Comparison of ENCODE assay signal across 1 cellular context in genomic region chr10:72354356-72355213, GRCh38.
TF ChIP-seq lines count a peak whose summit lies in the region.

DNAJB12 (minus strand) TSS chr10:72354919; CDS start chr10:72354897, 22 bp downstream.

TF ChIP-seq in WTC11, 78 proteins besides CTCF, POLR2A, EP300 and RAD21 (continued from another document and continues in another):
- TF ChIP-seq HMGXB4 (CRISPR knock-in tag; IDR thresholded peaks at IDR 0.05) (peak; percentile 82; the same call in 1 of the 2 replicates), CREB1 (CRISPR knock-in tag; IDR thresholded peaks at IDR 0.05) (peak; percentile 95), NR1H2 (CRISPR knock-in tag; IDR thresholded peaks at IDR 0.05) (no peak), PREB (CRISPR knock-in tag; IDR thresholded peaks at IDR 0.05; ENCODE audit: borderline replicate concordance) (no peak), TEAD1 (CRISPR knock-in tag; IDR thresholded peaks at IDR 0.05) (peak; percentile 26; the same call in 1 of the 2 replicates), NR2C2 (CRISPR knock-in tag; IDR thresholded peaks at IDR 0.05) (no peak), FOXK1 (CRISPR knock-in tag; IDR thresholded peaks at IDR 0.05) (peak; percentile 89), ZNF263 (CRISPR knock-in tag; IDR thresholded peaks at IDR 0.05; ENCODE audit: low read depth) (no peak), NFE2L1 (CRISPR knock-in tag; IDR thresholded peaks at IDR 0.05) (no peak), EMX1 (CRISPR knock-in tag; IDR thresholded peaks at IDR 0.05) (0 out of 2 replicates have a peak, but pooled peaks have one; percentile 80), AR (CRISPR knock-in tag; IDR thresholded peaks at IDR 0.05) (no peak), FOXP1 (CRISPR knock-in tag; IDR thresholded peaks at IDR 0.05; ENCODE audit: borderline replicate concordance) (peak; percentile 89), MXD4 (CRISPR knock-in tag; IDR thresholded peaks at IDR 0.05; ENCODE audit: borderline replicate concordance) (no peak), JUN (CRISPR knock-in tag; IDR thresholded peaks at IDR 0.05) (peak; percentile 14; the same call in 1 of the 2 replicates), E2F4 (CRISPR knock-in tag; IDR thresholded peaks at IDR 0.05; ENCODE audit: borderline replicate concordance, low read depth) (no peak), SMAD3 (CRISPR knock-in tag; IDR thresholded peaks at IDR 0.05; ENCODE audit: borderline replicate concordance) (no peak), ZBTB21 (CRISPR knock-in tag; IDR thresholded peaks at IDR 0.05; ENCODE audit: borderline replicate concordance) (no peak), ATF1 (CRISPR knock-in tag; IDR thresholded peaks at IDR 0.05) (peak; percentile 84; the same call in 1 of the 2 replicates), MYBL2 (CRISPR knock-in tag; IDR thresholded peaks at IDR 0.05) (peak; percentile 49; the same call in 1 of the 2 replicates), ZNF232 (CRISPR knock-in tag; IDR thresholded peaks at IDR 0.05) (no peak; the same call in 1 of the 2 replicates)
- TF ChIP-seq, protein P1, sequence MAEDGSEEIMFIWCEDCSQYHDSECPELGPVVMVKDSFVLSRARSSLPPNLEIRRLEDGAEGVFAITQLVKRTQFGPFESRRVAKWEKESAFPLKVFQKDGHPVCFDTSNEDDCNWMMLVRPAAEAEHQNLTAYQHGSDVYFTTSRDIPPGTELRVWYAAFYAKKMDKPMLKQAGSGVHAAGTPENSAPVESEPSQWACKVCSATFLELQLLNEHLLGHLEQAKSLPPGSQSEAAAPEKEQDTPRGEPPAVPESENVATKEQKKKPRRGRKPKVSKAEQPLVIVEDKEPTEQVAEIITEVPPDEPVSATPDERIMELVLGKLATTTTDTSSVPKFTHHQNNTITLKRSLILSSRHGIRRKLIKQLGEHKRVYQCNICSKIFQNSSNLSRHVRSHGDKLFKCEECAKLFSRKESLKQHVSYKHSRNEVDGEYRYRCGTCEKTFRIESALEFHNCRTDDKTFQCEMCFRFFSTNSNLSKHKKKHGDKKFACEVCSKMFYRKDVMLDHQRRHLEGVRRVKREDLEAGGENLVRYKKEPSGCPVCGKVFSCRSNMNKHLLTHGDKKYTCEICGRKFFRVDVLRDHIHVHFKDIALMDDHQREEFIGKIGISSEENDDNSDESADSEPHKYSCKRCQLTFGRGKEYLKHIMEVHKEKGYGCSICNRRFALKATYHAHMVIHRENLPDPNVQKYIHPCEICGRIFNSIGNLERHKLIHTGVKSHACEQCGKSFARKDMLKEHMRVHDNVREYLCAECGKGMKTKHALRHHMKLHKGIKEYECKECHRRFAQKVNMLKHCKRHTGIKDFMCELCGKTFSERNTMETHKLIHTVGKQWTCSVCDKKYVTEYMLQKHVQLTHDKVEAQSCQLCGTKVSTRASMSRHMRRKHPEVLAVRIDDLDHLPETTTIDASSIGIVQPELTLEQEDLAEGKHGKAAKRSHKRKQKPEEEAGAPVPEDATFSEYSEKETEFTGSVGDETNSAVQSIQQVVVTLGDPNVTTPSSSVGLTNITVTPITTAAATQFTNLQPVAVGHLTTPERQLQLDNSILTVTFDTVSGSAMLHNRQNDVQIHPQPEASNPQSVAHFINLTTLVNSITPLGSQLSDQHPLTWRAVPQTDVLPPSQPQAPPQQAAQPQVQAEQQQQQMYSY (CRISPR knock-in tag; IDR thresholded peaks at IDR 0.05) = no peak
- TF ChIP-seq, protein P2, sequence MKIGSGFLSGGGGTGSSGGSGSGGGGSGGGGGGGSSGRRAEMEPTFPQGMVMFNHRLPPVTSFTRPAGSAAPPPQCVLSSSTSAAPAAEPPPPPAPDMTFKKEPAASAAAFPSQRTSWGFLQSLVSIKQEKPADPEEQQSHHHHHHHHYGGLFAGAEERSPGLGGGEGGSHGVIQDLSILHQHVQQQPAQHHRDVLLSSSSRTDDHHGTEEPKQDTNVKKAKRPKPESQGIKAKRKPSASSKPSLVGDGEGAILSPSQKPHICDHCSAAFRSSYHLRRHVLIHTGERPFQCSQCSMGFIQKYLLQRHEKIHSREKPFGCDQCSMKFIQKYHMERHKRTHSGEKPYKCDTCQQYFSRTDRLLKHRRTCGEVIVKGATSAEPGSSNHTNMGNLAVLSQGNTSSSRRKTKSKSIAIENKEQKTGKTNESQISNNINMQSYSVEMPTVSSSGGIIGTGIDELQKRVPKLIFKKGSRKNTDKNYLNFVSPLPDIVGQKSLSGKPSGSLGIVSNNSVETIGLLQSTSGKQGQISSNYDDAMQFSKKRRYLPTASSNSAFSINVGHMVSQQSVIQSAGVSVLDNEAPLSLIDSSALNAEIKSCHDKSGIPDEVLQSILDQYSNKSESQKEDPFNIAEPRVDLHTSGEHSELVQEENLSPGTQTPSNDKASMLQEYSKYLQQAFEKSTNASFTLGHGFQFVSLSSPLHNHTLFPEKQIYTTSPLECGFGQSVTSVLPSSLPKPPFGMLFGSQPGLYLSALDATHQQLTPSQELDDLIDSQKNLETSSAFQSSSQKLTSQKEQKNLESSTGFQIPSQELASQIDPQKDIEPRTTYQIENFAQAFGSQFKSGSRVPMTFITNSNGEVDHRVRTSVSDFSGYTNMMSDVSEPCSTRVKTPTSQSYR (CRISPR knock-in tag; IDR thresholded peaks at IDR 0.05) = peak; percentile 99
- TF ChIP-seq, protein P3, sequence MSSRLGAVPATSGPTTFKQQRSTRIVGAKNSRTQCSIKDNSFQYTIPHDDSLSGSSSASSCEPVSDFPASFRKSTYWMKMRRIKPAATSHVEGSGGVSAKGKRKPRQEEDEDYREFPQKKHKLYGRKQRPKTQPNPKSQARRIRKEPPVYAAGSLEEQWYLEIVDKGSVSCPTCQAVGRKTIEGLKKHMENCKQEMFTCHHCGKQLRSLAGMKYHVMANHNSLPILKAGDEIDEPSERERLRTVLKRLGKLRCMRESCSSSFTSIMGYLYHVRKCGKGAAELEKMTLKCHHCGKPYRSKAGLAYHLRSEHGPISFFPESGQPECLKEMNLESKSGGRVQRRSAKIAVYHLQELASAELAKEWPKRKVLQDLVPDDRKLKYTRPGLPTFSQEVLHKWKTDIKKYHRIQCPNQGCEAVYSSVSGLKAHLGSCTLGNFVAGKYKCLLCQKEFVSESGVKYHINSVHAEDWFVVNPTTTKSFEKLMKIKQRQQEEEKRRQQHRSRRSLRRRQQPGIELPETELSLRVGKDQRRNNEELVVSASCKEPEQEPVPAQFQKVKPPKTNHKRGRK (CRISPR knock-in tag; IDR thresholded peaks at IDR 0.05; ENCODE audit: borderline replicate concordance) = no peak
- TF ChIP-seq, protein P4, sequence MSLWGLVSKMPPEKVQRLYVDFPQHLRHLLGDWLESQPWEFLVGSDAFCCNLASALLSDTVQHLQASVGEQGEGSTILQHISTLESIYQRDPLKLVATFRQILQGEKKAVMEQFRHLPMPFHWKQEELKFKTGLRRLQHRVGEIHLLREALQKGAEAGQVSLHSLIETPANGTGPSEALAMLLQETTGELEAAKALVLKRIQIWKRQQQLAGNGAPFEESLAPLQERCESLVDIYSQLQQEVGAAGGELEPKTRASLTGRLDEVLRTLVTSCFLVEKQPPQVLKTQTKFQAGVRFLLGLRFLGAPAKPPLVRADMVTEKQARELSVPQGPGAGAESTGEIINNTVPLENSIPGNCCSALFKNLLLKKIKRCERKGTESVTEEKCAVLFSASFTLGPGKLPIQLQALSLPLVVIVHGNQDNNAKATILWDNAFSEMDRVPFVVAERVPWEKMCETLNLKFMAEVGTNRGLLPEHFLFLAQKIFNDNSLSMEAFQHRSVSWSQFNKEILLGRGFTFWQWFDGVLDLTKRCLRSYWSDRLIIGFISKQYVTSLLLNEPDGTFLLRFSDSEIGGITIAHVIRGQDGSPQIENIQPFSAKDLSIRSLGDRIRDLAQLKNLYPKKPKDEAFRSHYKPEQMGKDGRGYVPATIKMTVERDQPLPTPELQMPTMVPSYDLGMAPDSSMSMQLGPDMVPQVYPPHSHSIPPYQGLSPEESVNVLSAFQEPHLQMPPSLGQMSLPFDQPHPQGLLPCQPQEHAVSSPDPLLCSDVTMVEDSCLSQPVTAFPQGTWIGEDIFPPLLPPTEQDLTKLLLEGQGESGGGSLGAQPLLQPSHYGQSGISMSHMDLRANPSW (CRISPR knock-in tag; conservative IDR thresholded peaks at IDR 0.05; ENCODE audit: low read depth) = no peak
- TF ChIP-seq, protein P5, sequence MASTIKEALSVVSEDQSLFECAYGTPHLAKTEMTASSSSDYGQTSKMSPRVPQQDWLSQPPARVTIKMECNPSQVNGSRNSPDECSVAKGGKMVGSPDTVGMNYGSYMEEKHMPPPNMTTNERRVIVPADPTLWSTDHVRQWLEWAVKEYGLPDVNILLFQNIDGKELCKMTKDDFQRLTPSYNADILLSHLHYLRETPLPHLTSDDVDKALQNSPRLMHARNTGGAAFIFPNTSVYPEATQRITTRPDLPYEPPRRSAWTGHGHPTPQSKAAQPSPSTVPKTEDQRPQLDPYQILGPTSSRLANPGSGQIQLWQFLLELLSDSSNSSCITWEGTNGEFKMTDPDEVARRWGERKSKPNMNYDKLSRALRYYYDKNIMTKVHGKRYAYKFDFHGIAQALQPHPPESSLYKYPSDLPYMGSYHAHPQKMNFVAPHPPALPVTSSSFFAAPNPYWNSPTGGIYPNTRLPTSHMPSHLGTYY (CRISPR knock-in tag; IDR thresholded peaks at IDR 0.05) = peak; percentile 73; the same call in 1 of the 2 replicates
- TF ChIP-seq, protein P6, sequence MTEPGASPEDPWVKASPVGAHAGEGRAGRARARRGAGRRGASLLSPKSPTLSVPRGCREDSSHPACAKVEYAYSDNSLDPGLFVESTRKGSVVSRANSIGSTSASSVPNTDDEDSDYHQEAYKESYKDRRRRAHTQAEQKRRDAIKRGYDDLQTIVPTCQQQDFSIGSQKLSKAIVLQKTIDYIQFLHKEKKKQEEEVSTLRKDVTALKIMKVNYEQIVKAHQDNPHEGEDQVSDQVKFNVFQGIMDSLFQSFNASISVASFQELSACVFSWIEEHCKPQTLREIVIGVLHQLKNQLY (CRISPR knock-in tag; IDR thresholded peaks at IDR 0.05) = no peak
- TF ChIP-seq, protein P7, sequence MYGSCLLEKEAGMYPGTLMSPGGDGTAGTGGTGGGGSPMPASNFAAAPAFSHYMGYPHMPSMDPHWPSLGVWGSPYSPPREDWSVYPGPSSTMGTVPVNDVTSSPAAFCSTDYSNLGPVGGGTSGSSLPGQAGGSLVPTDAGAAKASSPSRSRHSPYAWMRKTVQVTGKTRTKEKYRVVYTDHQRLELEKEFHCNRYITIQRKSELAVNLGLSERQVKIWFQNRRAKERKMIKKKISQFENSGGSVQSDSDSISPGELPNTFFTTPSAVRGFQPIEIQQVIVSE (CRISPR knock-in tag; IDR thresholded peaks at IDR 0.05; ENCODE audit: borderline replicate concordance) = no peak
- TF ChIP-seq, protein P8, sequence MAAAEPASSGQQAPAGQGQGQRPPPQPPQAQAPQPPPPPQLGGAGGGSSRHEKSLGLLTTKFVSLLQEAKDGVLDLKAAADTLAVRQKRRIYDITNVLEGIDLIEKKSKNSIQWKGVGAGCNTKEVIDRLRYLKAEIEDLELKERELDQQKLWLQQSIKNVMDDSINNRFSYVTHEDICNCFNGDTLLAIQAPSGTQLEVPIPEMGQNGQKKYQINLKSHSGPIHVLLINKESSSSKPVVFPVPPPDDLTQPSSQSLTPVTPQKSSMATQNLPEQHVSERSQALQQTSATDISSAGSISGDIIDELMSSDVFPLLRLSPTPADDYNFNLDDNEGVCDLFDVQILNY (CRISPR knock-in tag; IDR thresholded peaks at IDR 0.05) = peak; percentile 75
- TF ChIP-seq, protein P9, sequence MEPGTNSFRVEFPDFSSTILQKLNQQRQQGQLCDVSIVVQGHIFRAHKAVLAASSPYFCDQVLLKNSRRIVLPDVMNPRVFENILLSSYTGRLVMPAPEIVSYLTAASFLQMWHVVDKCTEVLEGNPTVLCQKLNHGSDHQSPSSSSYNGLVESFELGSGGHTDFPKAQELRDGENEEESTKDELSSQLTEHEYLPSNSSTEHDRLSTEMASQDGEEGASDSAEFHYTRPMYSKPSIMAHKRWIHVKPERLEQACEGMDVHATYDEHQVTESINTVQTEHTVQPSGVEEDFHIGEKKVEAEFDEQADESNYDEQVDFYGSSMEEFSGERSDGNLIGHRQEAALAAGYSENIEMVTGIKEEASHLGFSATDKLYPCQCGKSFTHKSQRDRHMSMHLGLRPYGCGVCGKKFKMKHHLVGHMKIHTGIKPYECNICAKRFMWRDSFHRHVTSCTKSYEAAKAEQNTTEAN (CRISPR knock-in tag; IDR thresholded peaks at IDR 0.05) = peak; percentile 66; the same call in 1 of the 2 replicates
